ENCODE assay signal across 21 cellular contexts in the genomic region with DNA sequence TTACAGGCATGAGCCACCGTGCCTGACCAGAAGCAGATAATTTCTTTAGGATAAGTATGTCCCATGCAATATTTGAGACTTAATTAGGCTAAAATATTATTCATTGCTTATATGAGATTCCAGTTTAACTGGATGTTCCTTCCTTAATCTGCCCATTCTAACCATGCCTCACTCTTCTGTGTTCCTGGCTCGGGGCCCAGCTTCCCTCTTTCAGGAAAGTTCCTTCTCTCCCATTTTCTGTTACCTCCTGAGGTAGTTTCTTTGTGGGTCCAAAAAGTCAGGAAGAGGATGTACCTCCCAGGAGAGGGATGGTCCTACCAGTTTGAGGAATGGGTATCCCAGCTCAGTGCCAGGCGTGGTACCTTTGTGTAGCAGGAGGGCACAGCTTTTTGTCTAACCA. TPM values are rescaled to one million over a fixed set of nuclear protein-coding genes. Genes with fewer than 3 reads are reported as not detected.
DNase-seq lines count a peak whose midpoint lies in the region; ATAC-seq and TF ChIP-seq lines count a peak whose summit lies in the region.
"Had no signal": no experiment of that assay in that cellular context is flagged by ENCODE, and none has a peak within 500 bp of the region (broad histone marks: within the 10 kb centered on the region; RNA-seq: fewer than 3 reads in every experiment).

No MANE protein-coding gene starts in this region.

- peak overlapping the region; percentile 26 for H3K27ac Mint-ChIP-seq in activated T-cell treated with anti-CD3 and anti-CD28 coated beads, Interleukin-2, amount 50 U/mL, for 72 hours
- peak overlapping the region; percentile 62 to 89 for H3K27ac Mint-ChIP-seq in effector memory CD8-positive, alpha-beta T cell
- H3K27ac Mint-ChIP-seq in natural killer cell = peak overlapping the region in 1 of 2 donors; percentile 23

- peaks cover 17% of the 10 kb centered on the region for H3K4me1 Mint-ChIP-seq in activated T-cell treated with anti-CD3 and anti-CD28 coated beads, Interleukin-2, amount 50 U/mL, for 72 hours (ENCODE audit: low read depth)
- H3K4me1 Mint-ChIP-seq in effector memory CD8-positive, alpha-beta T cell (ENCODE audit: low read depth in 2 of 2) = peaks cover 3 to 10% of the 10 kb centered on the region in 2 donors
- H3K4me1 Mint-ChIP-seq in natural killer cell = peaks cover 0 to 13% of the 10 kb centered on the region in 2 donors

- no peak for DNase-seq in activated T-cell treated with anti-CD3 and anti-CD28 coated beads, Interleukin-2, amount 50 U/mL, for 72 hours
- no peak for DNase-seq in activated T-cell treated with anti-CD3 and anti-CD28 coated beads, Interleukin-2, amount 50 U/mL, for 48 hours
- no peak for DNase-seq in effector memory CD8-positive, alpha-beta T cell
- no peak for DNase-seq in suprapubic skin (ENCODE audit: low spot score in 2 of 2)
- DNase-seq in NCI-H1930 (lab: John Stamatoyannopoulos, UW) = no peak
- no peak for DNase-seq in NCI-H1105 treated with DMSO at 0.1 percent for 48 hours (lab: John Stamatoyannopoulos, UW)
- DNase-seq in natural killer cell = no peak
- DNase-seq: activated naive CD4-positive, alpha-beta T cell treated with anti-CD3 and anti-CD28 coated beads, Interleukin-2, amount 50 U/mL, for 16 hours; colonic mucosa; foreskin fibroblast; left colon; MG63; NCI-H1436 treated with DMSO at 0.1 percent for 48 hours; NCI-H2171 treated with DMSO at 0.1 percent for 48 hours; NCI-H69; SIG-M5; stimulated activated naive CD4-positive, alpha-beta T cell; T-cell; upper lobe of right lung had no signal

- H3K4me3 ChIP-seq in muscle layer of duodenum (ENCODE audit: low read depth in 1 of 2, low read length in 2 of 2) (no peak overlapping the region), suprapubic skin (no peak overlapping the region)
- H3K4me3 ChIP-seq: colonic mucosa, MG63, upper lobe of right lung had no signal

- H3K27ac ChIP-seq in muscle layer of duodenum (ENCODE audit: low read length) = peak overlapping the region; percentile 35
- peak overlapping the region; percentile 91 for H3K27ac ChIP-seq in suprapubic skin
- H3K27ac ChIP-seq: colonic mucosa, upper lobe of right lung, VCaP had no signal

- no peaks in the 10 kb centered on the region for H3K9me3 ChIP-seq in muscle layer of duodenum (ENCODE audit: control insufficient read depth in 1 of 2, low read length in 2 of 2)
- H3K9me3 ChIP-seq in suprapubic skin = no peaks in the 10 kb centered on the region
- H3K9me3 ChIP-seq: colonic mucosa, MG63, upper lobe of right lung had no signal

- peaks cover 0 to 3% of the 10 kb centered on the region in 2 donors for H3K36me3 Mint-ChIP-seq in activated T-cell treated with anti-CD3 and anti-CD28 coated beads, Interleukin-2, amount 50 U/mL, for 72 hours (ENCODE audit: insufficient read depth in 2 of 2)
- H3K36me3 Mint-ChIP-seq in effector memory CD8-positive, alpha-beta T cell (ENCODE audit: insufficient read depth) = peaks cover 13% of the 10 kb centered on the region
- H3K36me3 Mint-ChIP-seq in natural killer cell = no peaks in the 10 kb centered on the region

- no peaks in the 10 kb centered on the region for H3K27me3 ChIP-seq in muscle layer of duodenum (ENCODE audit: low read depth, low read length)
- H3K27me3 ChIP-seq in suprapubic skin = no peaks in the 10 kb centered on the region
- H3K27me3 ChIP-seq: colonic mucosa, MG63, upper lobe of right lung had no signal

- H3K36me3 ChIP-seq in muscle layer of duodenum (ENCODE audit: control insufficient read depth in 1 of 2, insufficient read depth in 2 of 2, low read length in 2 of 2) (peaks cover 18 to 29% of the 10 kb centered on the region in 2 donors), suprapubic skin (peaks cover 16% of the 10 kb centered on the region)

- no peak for ATAC-seq in activated T-cell treated with anti-CD3 and anti-CD28 coated beads, Interleukin-2, amount 50 U/mL, for 72 hours (replicated peaks in 1 of 2)
- ATAC-seq in effector memory CD8-positive, alpha-beta T cell (replicated peaks) = no peak
- no peak for ATAC-seq in natural killer cell
- ATAC-seq: left colon, T-cell, upper lobe of right lung had no signal

- 72% methylated on average over 3 of the region's 3 CpGs for WGBS in suprapubic skin

- intact Hi-C loops in natural killer cell (cut with micrococcal nuclease) = no loop called here

- H3K4me1 ChIP-seq in muscle layer of duodenum (ENCODE audit: control insufficient read depth in 1 of 2, insufficient read depth in 2 of 2, low read length in 2 of 2) (peaks cover 0 to 4% of the 10 kb centered on the region in 2 donors), suprapubic skin (peaks cover 54% of the 10 kb centered on the region)
- H3K4me1 ChIP-seq: colonic mucosa, upper lobe of right lung had no signal

- no peaks in the 10 kb centered on the region for H3K9me3 Mint-ChIP-seq in activated T-cell treated with anti-CD3 and anti-CD28 coated beads, Interleukin-2, amount 50 U/mL, for 72 hours
- H3K9me3 Mint-ChIP-seq in effector memory CD8-positive, alpha-beta T cell = no peaks in the 10 kb centered on the region
- H3K9me3 Mint-ChIP-seq in natural killer cell = no peaks in the 10 kb centered on the region
- H3K9me3 Mint-ChIP-seq: T-cell had no signal

- TF ChIP-seq EP300 in suprapubic skin (IDR thresholded peaks at IDR 0.05) = no peak

- no peaks in the 10 kb centered on the region for H3K27me3 Mint-ChIP-seq in activated T-cell treated with anti-CD3 and anti-CD28 coated beads, Interleukin-2, amount 50 U/mL, for 72 hours (ENCODE audit: low read depth)
- no peaks in the 10 kb centered on the region for H3K27me3 Mint-ChIP-seq in effector memory CD8-positive, alpha-beta T cell
- no peaks in the 10 kb centered on the region for H3K27me3 Mint-ChIP-seq in natural killer cell (ENCODE audit: low read depth in 2 of 2)
- H3K27me3 Mint-ChIP-seq: T-cell had no signal

- no peak overlapping the region for H3K4me3 Mint-ChIP-seq in activated T-cell treated with anti-CD3 and anti-CD28 coated beads, Interleukin-2, amount 50 U/mL, for 72 hours
- H3K4me3 Mint-ChIP-seq in effector memory CD8-positive, alpha-beta T cell = no peak overlapping the region
- no peak overlapping the region for H3K4me3 Mint-ChIP-seq in natural killer cell
- H3K4me3 Mint-ChIP-seq: T-cell had no signal

- no peak for TF ChIP-seq POLR2A in suprapubic skin (IDR thresholded peaks at IDR 0.05)

- TF ChIP-seq CTCF in suprapubic skin (IDR thresholded peaks at IDR 0.05) = no peak
- TF ChIP-seq CTCF in natural killer cell (IDR thresholded peaks at IDR 0.05) = no peak

RNA-seq across cellular contexts. Expression of gene UNK, which starts 23.3 kb away (rescaled TPM):
- 10 to 100 TPM; 20.7 to 22.6 TPM for total RNA-seq in activated T-cell treated with anti-CD3 and anti-CD28 coated beads, Interleukin-2, amount 50 U/mL, for 72 hours
- total RNA-seq in suprapubic skin = 10 to 100 TPM; 27.8 to 68.2 (median 31.9) TPM
- 10 to 100 TPM; 44.2 to 51.3 (median 44.5) TPM for total RNA-seq in natural killer cell

RNA-seq across cellular contexts. Expression of gene UNC13D, which starts 36.3 kb away (rescaled TPM):
- 10 to 100 TPM; 89.0 to 97.6 TPM for total RNA-seq in activated T-cell treated with anti-CD3 and anti-CD28 coated beads, Interleukin-2, amount 50 U/mL, for 72 hours
- total RNA-seq in suprapubic skin (10 to 100 TPM in 1 of 4 donors, 1 to 10 TPM in 3; 5.2 to 21.0 (median 7.2) TPM), natural killer cell (100 to 1,000 TPM; 269 to 279 (median 277) TPM)

RNA-seq across cellular contexts. Expression of gene GALK1, which starts 42.9 kb away (rescaled TPM):
- total RNA-seq in activated T-cell treated with anti-CD3 and anti-CD28 coated beads, Interleukin-2, amount 50 U/mL, for 72 hours = 10 to 100 TPM; 41.9 to 51.2 TPM
- 10 to 100 TPM; 15.2 to 34.9 (median 22.9) TPM for total RNA-seq in suprapubic skin
- 10 to 100 TPM; 11.9 to 15.9 (median 12.6) TPM for total RNA-seq in natural killer cell

RNA-seq across cellular contexts. Expression of gene WBP2, which starts 47.3 kb away (rescaled TPM):
- total RNA-seq in activated T-cell treated with anti-CD3 and anti-CD28 coated beads, Interleukin-2, amount 50 U/mL, for 72 hours = 100 to 1,000 TPM in 1 of 2 donors, 10 to 100 TPM in 1; 90.2 to 109 TPM
- total RNA-seq in suprapubic skin = 10 to 100 TPM; 64.9 to 99.4 (median 76.9) TPM
- total RNA-seq in natural killer cell = 100 to 1,000 TPM in 1 of 3 donors, 10 to 100 TPM in 2; 81.1 to 106 (median 95.2) TPM

Comparison
In these comparisons a context has a peak if more than half of its experiments do, and no peak if none do; other contexts are left out.
1. RNA of gene UNC13D, which starts 36.3 kb away (total RNA-seq): 269 to 279 TPM in natural killer cell and 89.0 to 97.6 TPM in activated T-cell treated with anti-CD3 and anti-CD28 coated beads, Interleukin-2, amount 50 U/mL, for 72 hours; 5.2 to 21.0 TPM in suprapubic skin; every median in the first group is over 4 times any median in the second.